Comparison of ENCODE assay signal across 6 cellular contexts in the genomic region with DNA sequence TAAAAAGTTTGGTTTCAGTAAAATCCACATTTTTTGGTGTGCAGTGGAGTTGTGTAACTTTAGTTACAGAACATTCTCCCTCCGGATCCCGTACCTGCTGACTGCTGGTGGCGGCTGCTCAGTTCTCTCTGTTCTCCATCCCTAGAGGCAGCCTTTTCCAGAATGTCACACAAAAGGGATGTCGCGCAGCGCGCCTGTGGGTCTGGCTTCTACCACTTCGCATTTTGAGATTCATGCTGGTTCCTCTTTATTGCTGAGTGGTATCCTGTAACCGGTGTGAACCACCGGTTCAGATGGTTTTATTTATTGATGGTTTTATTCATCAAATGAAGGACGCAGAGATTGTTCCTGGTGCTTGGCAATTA. TPM values are rescaled to one million over a fixed set of nuclear protein-coding genes. Genes with fewer than 3 reads are reported as not detected.
DNase-seq lines count a peak whose midpoint lies in the region; ATAC-seq and TF ChIP-seq lines count a peak whose summit lies in the region.

No MANE protein-coding gene starts in this region.

- no peak for ATAC-seq in gastrocnemius medialis
- no peak for ATAC-seq in GM19324 (IDR thresholded peaks at IDR 0.05; ENCODE audit: low FRiP score, unreplicated experiment)

- H3K36me3 ChIP-seq in brain microvascular endothelial cell (replicated peaks) (peaks cover 1% of the 10 kb centered on the region), gastrocnemius medialis (peaks cover 0 to 5% of the 10 kb centered on the region in 2 donors)

- H3K27ac ChIP-seq in brain microvascular endothelial cell (no peak overlapping the region), gastrocnemius medialis (peak overlapping the region in 3 of 4 donors; percentile 29 to 47 (median 47))

- no peak for TF ChIP-seq POLR2A in gastrocnemius medialis (IDR thresholded peaks at IDR 0.05)

- intact Hi-C loops in gastrocnemius medialis (cut with DNase I; ENCODE audit: low total_unique reads), result loop anchor here (1.0 to 10.0 kb wide), 2 partner anchors 16 to 189 kb away; partner anchors contain the start of genes BAIAP2, NDUFAF8 and TEPSIN

- H3K27me3 ChIP-seq in brain microvascular endothelial cell (replicated peaks), result no peaks in the 10 kb centered on the region
- no peaks in the 10 kb centered on the region for H3K27me3 ChIP-seq in gastrocnemius medialis

- peak; percentile 51 for DNase-seq in NCI-H2196 (lab: John Stamatoyannopoulos, UW; ENCODE audit: unreplicated experiment)
- no peak for DNase-seq in NCI-H2196 treated with DMSO at 0.1 percent for 48 hours (lab: John Stamatoyannopoulos, UW; ENCODE audit: unreplicated experiment)
- no peak for DNase-seq in brain microvascular endothelial cell
- DNase-seq in gastrocnemius medialis, result no peak
- no peak for DNase-seq in cerebellum (ENCODE audit: low spot score)

- no peaks in the 10 kb centered on the region for H3K9me3 ChIP-seq in gastrocnemius medialis

- in situ Hi-C loops in brain microvascular endothelial cell (cut with HindIII; ENCODE audit: low pct_ligation_motif_present, low sequenced_read_pairs), result no loop called here
- in situ Hi-C loops in gastrocnemius medialis (cut with MboI; ENCODE audit: low sequenced_read_pairs in 4 of 4), result no loop called here

- H3K4me3 ChIP-seq in brain microvascular endothelial cell (ENCODE audit: low read depth, low read length), result peak overlapping the region; percentile 54
- H3K4me3 ChIP-seq in gastrocnemius medialis, result peak overlapping the region; percentile 54 to 91 (median 61)

- H3K4me1 ChIP-seq in gastrocnemius medialis, result peaks cover 11 to 18% of the 10 kb centered on the region in 2 donors

- TF ChIP-seq CTCF in brain microvascular endothelial cell (IDR thresholded peaks at IDR 0.05; ENCODE audit: low read depth, low read length, missing control alignments), result no peak
- no peak for TF ChIP-seq CTCF in gastrocnemius medialis (IDR thresholded peaks at IDR 0.05 in 4 of 5, conservative IDR thresholded peaks at IDR 0.05 in 1 of 5)

RNA-seq across cellular contexts. Expression of gene CEP131, which starts 1.0 kb away (rescaled TPM):
- total RNA-seq in gastrocnemius medialis (1 to 10 TPM; 6.0 to 8.8 (median 7.5) TPM), cerebellum (13.3 TPM)

RNA-seq across cellular contexts. Expression of gene TEPSIN, which starts 15.1 kb away (rescaled TPM):
- total RNA-seq in gastrocnemius medialis (10 to 100 TPM; 15.5 to 32.9 (median 24.3) TPM), cerebellum (9.8 TPM)

RNA-seq across cellular contexts. Expression of gene NDUFAF8, which starts 15.4 kb away (rescaled TPM):
- total RNA-seq in gastrocnemius medialis (100 to 1,000 TPM in 1 of 4 donors, 10 to 100 TPM in 3; 39.4 to 700 (median 74.5) TPM), cerebellum (15.7 TPM)

RNA-seq across cellular contexts. Expression of gene AATK, which starts 57.7 kb away (rescaled TPM):
- 1 to 10 TPM in 2 of 4 donors, under 1 TPM in 2; 0.10 to 1.3 (median 0.80) TPM for total RNA-seq in gastrocnemius medialis
- 7.3 TPM for total RNA-seq in cerebellum

RNA-seq across cellular contexts. Expression of gene PVALEF, which starts 58.4 kb away (rescaled TPM):
- total RNA-seq in gastrocnemius medialis (not detected), cerebellum (not detected)
